In genomic region chr10:64041185-64041988, GRCh38 we compare ENCODE assay signal across 1 cellular context.
TF ChIP-seq lines count a peak whose summit lies in the region.

No MANE protein-coding gene starts in this region.

TF ChIP-seq in K562, 482 proteins besides CTCF, POLR2A, EP300 and RAD21 (continued from another document and continues in another):
- TF ChIP-seq CTBP1 (IDR thresholded peaks at IDR 0.05; ENCODE audit: borderline replicate concordance) = peak; percentile 69; the same call in 1 of the 2 replicates
- TF ChIP-seq ZNF551 (CRISPR knock-in tag; IDR thresholded peaks at IDR 0.05) = no peak
- peak in 1 of 2 experiments; percentile 65; a peak in 1 of 3 replicates for TF ChIP-seq CBX3 (IDR thresholded peaks at IDR 0.05; ENCODE audit: borderline replicate concordance in 1 of 2, low read length in 2 of 2)
- no peak for TF ChIP-seq CCAR2 (IDR thresholded peaks at IDR 0.05; ENCODE audit: low read depth, low read length)
- TF ChIP-seq ATF7 (IDR thresholded peaks at IDR 0.05) = peak; percentile 25; the same call in 1 of the 2 replicates
- TF ChIP-seq CREB1 (IDR thresholded peaks at IDR 0.05) = no peak
- TF ChIP-seq CREB1 (CRISPR knock-in tag; IDR thresholded peaks at IDR 0.05) = no peak
- peak; percentile 63; the same call in 1 of the 2 replicates for TF ChIP-seq PREB (CRISPR knock-in tag; IDR thresholded peaks at IDR 0.05)
- TF ChIP-seq ZNF407 (IDR thresholded peaks at IDR 0.05; ENCODE audit: low read depth) = no peak
- peak; percentile 47; the same call in 1 of the 2 replicates for TF ChIP-seq ZNF384 (IDR thresholded peaks at IDR 0.05; ENCODE audit: low read depth, low read length)
- TF ChIP-seq SIN3B (IDR thresholded peaks at IDR 0.05; ENCODE audit: low read depth) = peak; percentile 43; the same call in 1 of the 2 replicates
- peak in 1 of 2 experiments; percentile 56; a peak in 1 of 4 replicates for TF ChIP-seq FOXK2 (conservative IDR thresholded peaks at IDR 0.05 in 1 of 2, IDR thresholded peaks at IDR 0.05 in 1 of 2; ENCODE audit: low read depth in 2 of 2)
- no peak for TF ChIP-seq ETV1 (tag; conservative IDR thresholded peaks at IDR 0.05; ENCODE audit: low read depth)
- TF ChIP-seq ARID3A (IDR thresholded peaks at IDR 0.05; ENCODE audit: borderline replicate concordance, low read depth, low read length) = peak; percentile 43; the same call in 1 of the 2 replicates
- no peak for TF ChIP-seq ZBTB5 (IDR thresholded peaks at IDR 0.05)
- no peak for TF ChIP-seq CCNT2 (IDR thresholded peaks at IDR 0.05; ENCODE audit: borderline replicate concordance, extremely low read depth, insufficient read length, low read depth, low read length)
- TF ChIP-seq CTCFL (IDR thresholded peaks at IDR 0.05; ENCODE audit: borderline replicate concordance, insufficient read depth, low read depth, low read length, poor library complexity, severe bottlenecking) = peak; percentile 35
- TF ChIP-seq DPF2 (IDR thresholded peaks at IDR 0.05) = no peak
- TF ChIP-seq MLLT1 (IDR thresholded peaks at IDR 0.05) = peak; percentile 52 to 91; a peak in 2 of 4 replicates
- TF ChIP-seq MYC (IDR thresholded peaks at IDR 0.05; ENCODE audit: low read depth, low read length) = 0 out of 2 replicates have a peak, but pooled peaks have one; percentile 22
- TF ChIP-seq MYC (CRISPR knock-in tag; IDR thresholded peaks at IDR 0.05; ENCODE audit: borderline replicate concordance, low read depth) = no peak
- TF ChIP-seq TEAD2 (tag; IDR thresholded peaks at IDR 0.05) = peak; percentile 67; the same call in 1 of the 2 replicates
- no peak for TF ChIP-seq PYGO2 (tag; IDR thresholded peaks at IDR 0.05)
- no peak for TF ChIP-seq SLC30A9 (CRISPR knock-in tag; IDR thresholded peaks at IDR 0.05)
- TF ChIP-seq CBFB (CRISPR knock-in tag; IDR thresholded peaks at IDR 0.05) = peak; percentile 83
- peak; percentile 48; the same call in 1 of the 2 replicates for TF ChIP-seq JUN (IDR thresholded peaks at IDR 0.05; ENCODE audit: borderline replicate concordance, low read depth, low read length)
- no peak for TF ChIP-seq JUN (CRISPR knock-in tag; IDR thresholded peaks at IDR 0.05; ENCODE audit: borderline replicate concordance)
- TF ChIP-seq HDGF (IDR thresholded peaks at IDR 0.05) = 0 out of 2 replicates have a peak, but pooled peaks have one; percentile 63
- TF ChIP-seq NONO (IDR thresholded peaks at IDR 0.05; ENCODE audit: low read depth in 2 of 2, low read length in 1 of 2) = 0 out of 4 replicates have a peak, but pooled peaks of 1 of the 2 experiments have one; percentile 34
- 0 out of 2 replicates have a peak, but pooled peaks have one; percentile 20 for TF ChIP-seq ZBTB33 (CRISPR knock-in tag; IDR thresholded peaks at IDR 0.05)
- TF ChIP-seq ZNF583 (CRISPR knock-in tag; IDR thresholded peaks at IDR 0.05) = no peak
- TF ChIP-seq CREM (IDR thresholded peaks at IDR 0.05; ENCODE audit: low read depth) = peak; percentile 40; the same call in 1 of the 2 replicates
- TF ChIP-seq ZFP36 (IDR thresholded peaks at IDR 0.05; ENCODE audit: low read depth, low read length, partially characterized antibody) = no peak
- peak; percentile 84 to 96; a peak in 3 of 4 replicates for TF ChIP-seq TEAD1 (CRISPR knock-in tag; IDR thresholded peaks at IDR 0.05)
- no peak for TF ChIP-seq BCOR (IDR thresholded peaks at IDR 0.05)
- TF ChIP-seq TFAP4 (CRISPR knock-in tag; IDR thresholded peaks at IDR 0.05; ENCODE audit: borderline replicate concordance) = peak; percentile 66; the same call in 1 of the 2 replicates
- TF ChIP-seq DACH1 (IDR thresholded peaks at IDR 0.05; ENCODE audit: partially characterized antibody) = no peak
- TF ChIP-seq ATF4 (CRISPR knock-in tag; IDR thresholded peaks at IDR 0.05) = 0 out of 2 replicates have a peak, but pooled peaks have one; percentile 17
- TF ChIP-seq ZNF445 (CRISPR knock-in tag; IDR thresholded peaks at IDR 0.05; ENCODE audit: low read depth) = no peak
